1 cellular context compared by ENCODE assay signal in the genomic region with DNA sequence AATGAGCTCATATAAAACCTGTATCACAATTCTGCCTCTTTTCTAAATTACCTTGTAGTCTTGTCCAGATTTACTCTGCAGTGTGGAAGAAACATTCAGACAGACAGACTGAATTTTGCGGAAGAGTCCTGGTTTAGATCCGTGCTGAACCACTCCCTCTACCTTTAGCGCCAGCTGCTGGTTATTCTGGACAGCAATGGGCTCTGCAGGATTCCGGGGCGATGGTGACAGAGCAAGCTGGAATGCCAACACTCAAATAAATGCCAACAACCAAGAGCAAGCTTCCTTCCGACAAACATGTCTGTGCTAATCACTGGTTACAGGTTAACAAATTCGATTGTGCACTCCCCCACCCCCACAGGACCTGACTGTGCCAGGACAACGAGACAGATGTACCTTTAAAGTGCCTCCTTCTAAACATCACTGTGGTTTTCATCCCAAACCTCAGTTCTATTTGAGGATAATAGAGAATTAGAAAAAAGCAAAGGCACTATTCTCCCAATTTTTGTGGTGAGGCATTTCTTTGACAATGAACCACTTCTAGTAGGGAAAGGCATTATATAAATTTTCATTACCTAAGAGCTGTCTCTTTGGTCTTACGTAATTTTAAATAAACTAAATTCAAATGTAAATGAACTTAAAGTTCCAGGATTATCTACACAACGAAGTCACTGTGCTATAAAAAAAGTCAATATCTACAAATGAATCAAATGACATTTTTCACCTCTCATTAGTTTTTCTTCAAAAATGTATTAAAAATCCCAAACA.
TF ChIP-seq lines count a peak whose summit lies in the region.

No MANE protein-coding gene starts in this region.

TF ChIP-seq in HepG2, 621 proteins besides CTCF, POLR2A, EP300 and RAD21 (continued from another document and continues in another):
- TF ChIP-seq ZBTB40 (IDR thresholded peaks at IDR 0.05) (no peak), ZBTB40 (CRISPR knock-in tag; IDR thresholded peaks at IDR 0.05) (no peak), ATM (IDR thresholded peaks at IDR 0.05; ENCODE audit: borderline replicate concordance) (no peak), ZNF558 (CRISPR knock-in tag; IDR thresholded peaks at IDR 0.05; ENCODE audit: borderline replicate concordance) (no peak), ZNF180 (CRISPR knock-in tag; IDR thresholded peaks at IDR 0.05; ENCODE audit: borderline replicate concordance, low read depth) (no peak), NFRKB (IDR thresholded peaks at IDR 0.05) (no peak), TP53 (CRISPR knock-in tag; conservative IDR thresholded peaks at IDR 0.05) (no peak), ZNF33B (CRISPR knock-in tag; IDR thresholded peaks at IDR 0.05) (no peak), PAX8 (CRISPR knock-in tag; IDR thresholded peaks at IDR 0.05; ENCODE audit: borderline replicate concordance) (no peak), ZFP1 (CRISPR knock-in tag; IDR thresholded peaks at IDR 0.05) (peak; percentile 92; the same call in 1 of the 2 replicates), ZNF207 (IDR thresholded peaks at IDR 0.05; ENCODE audit: borderline replicate concordance) (no peak), ZNF7 (CRISPR knock-in tag; IDR thresholded peaks at IDR 0.05) (no peak), SNAPC2 (CRISPR knock-in tag; IDR thresholded peaks at IDR 0.05) (no peak), HMG20B (CRISPR knock-in tag; conservative IDR thresholded peaks at IDR 0.05) (peak; percentile 63; the same call in 1 of the 2 replicates), E2F1 (CRISPR knock-in tag; IDR thresholded peaks at IDR 0.05) (no peak), ZNF329 (CRISPR knock-in tag; IDR thresholded peaks at IDR 0.05; ENCODE audit: low read depth) (no peak), TAF15 (IDR thresholded peaks at IDR 0.05; ENCODE audit: low read depth, low read length, poor library complexity, severe bottlenecking) (no peak), DNMT1 (CRISPR knock-in tag; IDR thresholded peaks at IDR 0.05) (no peak), ZFP91 (CRISPR knock-in tag; IDR thresholded peaks at IDR 0.05; ENCODE audit: borderline replicate concordance) (no peak; the same call in 1 of the 2 replicates), NCOA5 (CRISPR knock-in tag; IDR thresholded peaks at IDR 0.05) (no peak), ZFP41 (CRISPR knock-in tag; IDR thresholded peaks at IDR 0.05; ENCODE audit: borderline replicate concordance) (no peak), AGO1 (IDR thresholded peaks at IDR 0.05; ENCODE audit: low read depth, low read length, poor library complexity, severe bottlenecking) (no peak), KDM4B (CRISPR knock-in tag; IDR thresholded peaks at IDR 0.05) (peak; percentile 53; the same call in 1 of the 2 replicates), MED1 (CRISPR knock-in tag; IDR thresholded peaks at IDR 0.05) (peak; percentile 81), ESRRA (CRISPR knock-in tag; IDR thresholded peaks at IDR 0.05; ENCODE audit: low read depth) (no peak), HOXA7 (CRISPR knock-in tag; IDR thresholded peaks at IDR 0.05) (no peak), ZFP82 (CRISPR knock-in tag; IDR thresholded peaks at IDR 0.05; ENCODE audit: borderline replicate concordance) (no peak), ZSCAN21 (CRISPR knock-in tag; IDR thresholded peaks at IDR 0.05; ENCODE audit: borderline replicate concordance) (no peak), ZNF660 (CRISPR knock-in tag; IDR thresholded peaks at IDR 0.05; ENCODE audit: borderline replicate concordance, low read depth) (no peak)
- TF ChIP-seq, protein P1, sequence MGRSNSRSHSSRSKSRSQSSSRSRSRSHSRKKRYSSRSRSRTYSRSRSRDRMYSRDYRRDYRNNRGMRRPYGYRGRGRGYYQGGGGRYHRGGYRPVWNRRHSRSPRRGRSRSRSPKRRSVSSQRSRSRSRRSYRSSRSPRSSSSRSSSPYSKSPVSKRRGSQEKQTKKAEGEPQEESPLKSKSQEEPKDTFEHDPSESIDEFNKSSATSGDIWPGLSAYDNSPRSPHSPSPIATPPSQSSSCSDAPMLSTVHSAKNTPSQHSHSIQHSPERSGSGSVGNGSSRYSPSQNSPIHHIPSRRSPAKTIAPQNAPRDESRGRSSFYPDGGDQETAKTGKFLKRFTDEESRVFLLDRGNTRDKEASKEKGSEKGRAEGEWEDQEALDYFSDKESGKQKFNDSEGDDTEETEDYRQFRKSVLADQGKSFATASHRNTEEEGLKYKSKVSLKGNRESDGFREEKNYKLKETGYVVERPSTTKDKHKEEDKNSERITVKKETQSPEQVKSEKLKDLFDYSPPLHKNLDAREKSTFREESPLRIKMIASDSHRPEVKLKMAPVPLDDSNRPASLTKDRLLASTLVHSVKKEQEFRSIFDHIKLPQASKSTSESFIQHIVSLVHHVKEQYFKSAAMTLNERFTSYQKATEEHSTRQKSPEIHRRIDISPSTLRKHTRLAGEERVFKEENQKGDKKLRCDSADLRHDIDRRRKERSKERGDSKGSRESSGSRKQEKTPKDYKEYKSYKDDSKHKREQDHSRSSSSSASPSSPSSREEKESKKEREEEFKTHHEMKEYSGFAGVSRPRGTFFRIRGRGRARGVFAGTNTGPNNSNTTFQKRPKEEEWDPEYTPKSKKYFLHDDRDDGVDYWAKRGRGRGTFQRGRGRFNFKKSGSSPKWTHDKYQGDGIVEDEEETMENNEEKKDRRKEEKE (IDR thresholded peaks at IDR 0.05) = no peak
- TF ChIP-seq, protein P2, sequence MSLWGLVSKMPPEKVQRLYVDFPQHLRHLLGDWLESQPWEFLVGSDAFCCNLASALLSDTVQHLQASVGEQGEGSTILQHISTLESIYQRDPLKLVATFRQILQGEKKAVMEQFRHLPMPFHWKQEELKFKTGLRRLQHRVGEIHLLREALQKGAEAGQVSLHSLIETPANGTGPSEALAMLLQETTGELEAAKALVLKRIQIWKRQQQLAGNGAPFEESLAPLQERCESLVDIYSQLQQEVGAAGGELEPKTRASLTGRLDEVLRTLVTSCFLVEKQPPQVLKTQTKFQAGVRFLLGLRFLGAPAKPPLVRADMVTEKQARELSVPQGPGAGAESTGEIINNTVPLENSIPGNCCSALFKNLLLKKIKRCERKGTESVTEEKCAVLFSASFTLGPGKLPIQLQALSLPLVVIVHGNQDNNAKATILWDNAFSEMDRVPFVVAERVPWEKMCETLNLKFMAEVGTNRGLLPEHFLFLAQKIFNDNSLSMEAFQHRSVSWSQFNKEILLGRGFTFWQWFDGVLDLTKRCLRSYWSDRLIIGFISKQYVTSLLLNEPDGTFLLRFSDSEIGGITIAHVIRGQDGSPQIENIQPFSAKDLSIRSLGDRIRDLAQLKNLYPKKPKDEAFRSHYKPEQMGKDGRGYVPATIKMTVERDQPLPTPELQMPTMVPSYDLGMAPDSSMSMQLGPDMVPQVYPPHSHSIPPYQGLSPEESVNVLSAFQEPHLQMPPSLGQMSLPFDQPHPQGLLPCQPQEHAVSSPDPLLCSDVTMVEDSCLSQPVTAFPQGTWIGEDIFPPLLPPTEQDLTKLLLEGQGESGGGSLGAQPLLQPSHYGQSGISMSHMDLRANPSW (CRISPR knock-in tag; IDR thresholded peaks at IDR 0.05; ENCODE audit: borderline replicate concordance) = no peak
- TF ChIP-seq, protein P3, sequence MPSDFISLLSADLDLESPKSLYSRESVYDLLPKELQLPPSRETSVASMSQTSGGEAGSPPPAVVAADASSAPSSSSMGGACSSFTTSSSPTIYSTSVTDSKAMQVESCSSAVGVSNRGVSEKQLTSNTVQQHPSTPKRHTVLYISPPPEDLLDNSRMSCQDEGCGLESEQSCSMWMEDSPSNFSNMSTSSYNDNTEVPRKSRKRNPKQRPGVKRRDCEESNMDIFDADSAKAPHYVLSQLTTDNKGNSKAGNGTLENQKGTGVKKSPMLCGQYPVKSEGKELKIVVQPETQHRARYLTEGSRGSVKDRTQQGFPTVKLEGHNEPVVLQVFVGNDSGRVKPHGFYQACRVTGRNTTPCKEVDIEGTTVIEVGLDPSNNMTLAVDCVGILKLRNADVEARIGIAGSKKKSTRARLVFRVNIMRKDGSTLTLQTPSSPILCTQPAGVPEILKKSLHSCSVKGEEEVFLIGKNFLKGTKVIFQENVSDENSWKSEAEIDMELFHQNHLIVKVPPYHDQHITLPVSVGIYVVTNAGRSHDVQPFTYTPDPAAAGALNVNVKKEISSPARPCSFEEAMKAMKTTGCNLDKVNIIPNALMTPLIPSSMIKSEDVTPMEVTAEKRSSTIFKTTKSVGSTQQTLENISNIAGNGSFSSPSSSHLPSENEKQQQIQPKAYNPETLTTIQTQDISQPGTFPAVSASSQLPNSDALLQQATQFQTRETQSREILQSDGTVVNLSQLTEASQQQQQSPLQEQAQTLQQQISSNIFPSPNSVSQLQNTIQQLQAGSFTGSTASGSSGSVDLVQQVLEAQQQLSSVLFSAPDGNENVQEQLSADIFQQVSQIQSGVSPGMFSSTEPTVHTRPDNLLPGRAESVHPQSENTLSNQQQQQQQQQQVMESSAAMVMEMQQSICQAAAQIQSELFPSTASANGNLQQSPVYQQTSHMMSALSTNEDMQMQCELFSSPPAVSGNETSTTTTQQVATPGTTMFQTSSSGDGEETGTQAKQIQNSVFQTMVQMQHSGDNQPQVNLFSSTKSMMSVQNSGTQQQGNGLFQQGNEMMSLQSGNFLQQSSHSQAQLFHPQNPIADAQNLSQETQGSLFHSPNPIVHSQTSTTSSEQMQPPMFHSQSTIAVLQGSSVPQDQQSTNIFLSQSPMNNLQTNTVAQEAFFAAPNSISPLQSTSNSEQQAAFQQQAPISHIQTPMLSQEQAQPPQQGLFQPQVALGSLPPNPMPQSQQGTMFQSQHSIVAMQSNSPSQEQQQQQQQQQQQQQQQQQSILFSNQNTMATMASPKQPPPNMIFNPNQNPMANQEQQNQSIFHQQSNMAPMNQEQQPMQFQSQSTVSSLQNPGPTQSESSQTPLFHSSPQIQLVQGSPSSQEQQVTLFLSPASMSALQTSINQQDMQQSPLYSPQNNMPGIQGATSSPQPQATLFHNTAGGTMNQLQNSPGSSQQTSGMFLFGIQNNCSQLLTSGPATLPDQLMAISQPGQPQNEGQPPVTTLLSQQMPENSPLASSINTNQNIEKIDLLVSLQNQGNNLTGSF (CRISPR knock-in tag; IDR thresholded peaks at IDR 0.05) = no peak
